9 cellular contexts compared by ENCODE assay signal in the genomic region with DNA sequence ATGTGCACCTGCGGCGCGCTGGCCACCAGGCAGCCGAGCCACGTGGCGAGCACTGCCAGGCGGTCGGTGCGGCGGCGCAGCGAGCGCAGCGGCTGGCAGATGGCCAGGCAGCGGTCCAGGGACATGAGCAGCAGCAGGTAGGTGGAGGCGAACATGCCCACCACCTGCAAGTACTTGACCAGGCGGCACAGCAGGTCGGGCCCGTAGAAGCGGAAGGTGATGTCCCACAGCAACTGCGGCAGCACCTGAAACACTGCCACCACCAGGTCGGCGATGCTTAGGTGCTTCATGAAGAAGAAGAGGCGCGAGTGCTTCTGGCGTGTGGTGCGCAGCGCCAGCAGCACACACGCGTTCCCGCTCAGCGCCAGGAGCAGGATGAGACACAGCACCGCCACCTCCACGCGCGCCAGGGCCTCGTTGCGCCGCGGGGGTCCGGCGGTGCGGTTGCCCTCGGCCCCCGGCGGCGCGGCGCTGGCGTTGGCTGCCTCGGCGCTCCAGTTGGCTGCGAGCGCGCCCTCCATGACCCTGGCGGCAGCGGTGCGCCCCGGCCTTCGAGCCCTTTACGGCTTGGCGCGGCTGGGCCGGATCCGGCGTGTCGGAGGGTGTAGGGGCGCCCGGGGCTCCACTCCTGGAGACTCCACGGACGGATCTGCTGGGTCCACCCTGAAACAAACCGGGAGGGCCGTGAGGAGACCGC. TPM values are rescaled to one million over a fixed set of nuclear protein-coding genes. Genes with fewer than 3 reads are reported as not detected.
DNase-seq lines count a peak whose midpoint lies in the region; ATAC-seq lines count a peak whose summit lies in the region.
"Had no signal": no experiment of that assay in that cellular context is flagged by ENCODE, and none has a peak within 500 bp of the region (broad histone marks: within the 10 kb centered on the region; RNA-seq: fewer than 3 reads in every experiment).

No MANE protein-coding gene starts in this region.

- H3K27ac Mint-ChIP-seq in activated CD4-positive, alpha-beta memory T cell treated with anti-CD3 and anti-CD28 coated beads, Interleukin-2, amount 10 ng/mL, durations not matched to agents 7 days and 5 days = no peak overlapping the region

- DNase-seq in DMS153 treated with DMSO at 0.1 percent for 48 hours (lab: John Stamatoyannopoulos, UW; ENCODE audit: unreplicated experiment) (peak; percentile 24), GM19238 (ENCODE audit: insufficient read length, low spot score) (peak; percentile 65), NCI-H1048 (lab: John Stamatoyannopoulos, UW) (no peak)
- peak; percentile 27 for DNase-seq in activated CD4-positive, alpha-beta memory T cell treated with anti-CD3 and anti-CD28 coated beads, Interleukin-2, amount 10 ng/mL, durations not matched to agents 7 days and 5 days

- peaks cover 22% of the 10 kb centered on the region for H3K27me3 ChIP-seq in thymus (ENCODE audit: control insufficient read depth, insufficient read depth)

- CTCF ChIA-PET in activated CD4-positive, alpha-beta memory T cell treated with anti-CD3 and anti-CD28 coated beads, Interleukin-2, amount 10 ng/mL, durations not matched to agents 7 days and 5 days (lab: Charles Lee) = interaction anchor here (2.8 kb wide), 1 partner anchor 26 kb away, joined by 8 read pairs; no protein-coding TSS in a partner anchor

- H3K27ac ChIP-seq in thymus (ENCODE audit: low read depth) = no peak overlapping the region

- H3K36me3 ChIP-seq in thymus (ENCODE audit: control insufficient read depth, insufficient read depth) = no peaks in the 10 kb centered on the region

- H3K4me3 Mint-ChIP-seq in activated CD4-positive, alpha-beta memory T cell treated with anti-CD3 and anti-CD28 coated beads, Interleukin-2, amount 10 ng/mL, durations not matched to agents 7 days and 5 days = no peak overlapping the region

- WGBS in thymus = 8% methylated on average over 74 of the region's 74 CpGs

- H3K9me3 ChIP-seq in iPS-18c (ENCODE audit: control insufficient read depth, insufficient read depth, low read length) = no peaks in the 10 kb centered on the region
- H3K9me3 ChIP-seq in thymus (ENCODE audit: control insufficient read depth) = no peaks in the 10 kb centered on the region

- no peaks in the 10 kb centered on the region for H3K36me3 Mint-ChIP-seq in activated CD4-positive, alpha-beta memory T cell treated with anti-CD3 and anti-CD28 coated beads, Interleukin-2, amount 10 ng/mL, durations not matched to agents 7 days and 5 days (ENCODE audit: low read depth)

- ATAC-seq in HG03175 (IDR thresholded peaks at IDR 0.05; ENCODE audit: unreplicated experiment) (peak; percentile 55), HG03039 (IDR thresholded peaks at IDR 0.05; ENCODE audit: unreplicated experiment) (no peak)

- peak overlapping the region; percentile 46 for H3K4me3 ChIP-seq in iPS-18c (ENCODE audit: insufficient read depth, low read depth, low read length)
- H3K4me3 ChIP-seq in thymus (ENCODE audit: low read length) = peak overlapping the region; percentile 2

- POLR2A ChIA-PET in activated CD4-positive, alpha-beta memory T cell treated with anti-CD3 and anti-CD28 coated beads, Interleukin-2, amount 10 ng/mL, durations not matched to agents 7 days and 5 days (lab: Charles Lee) = no interaction called here

- peaks cover 2% of the 10 kb centered on the region for H3K4me1 ChIP-seq in thymus (ENCODE audit: control insufficient read depth, insufficient read depth, low read length)

- peaks cover 16% of the 10 kb centered on the region for H3K4me1 Mint-ChIP-seq in activated CD4-positive, alpha-beta memory T cell treated with anti-CD3 and anti-CD28 coated beads, Interleukin-2, amount 10 ng/mL, durations not matched to agents 7 days and 5 days

- H3K27me3 Mint-ChIP-seq in activated CD4-positive, alpha-beta memory T cell treated with anti-CD3 and anti-CD28 coated beads, Interleukin-2, amount 10 ng/mL, durations not matched to agents 7 days and 5 days = peaks cover 53% of the 10 kb centered on the region

- H3K9me3 Mint-ChIP-seq in activated CD4-positive, alpha-beta memory T cell treated with anti-CD3 and anti-CD28 coated beads, Interleukin-2, amount 10 ng/mL, durations not matched to agents 7 days and 5 days = no peaks in the 10 kb centered on the region

RNA-seq across cellular contexts. Expression of gene OXTR, which starts 1.6 kb away (rescaled TPM):
- under 1 TPM; 0.35 to 0.73 TPM for total RNA-seq in activated CD4-positive, alpha-beta memory T cell treated with anti-CD3 and anti-CD28 coated beads, Interleukin-2, amount 10 ng/mL, durations not matched to agents 7 days and 5 days
- polyA plus RNA-seq in thymus = 1.3 TPM

RNA-seq across cellular contexts. Expression of gene CAV3, which starts 34.2 kb away (rescaled TPM):
- total RNA-seq in activated CD4-positive, alpha-beta memory T cell treated with anti-CD3 and anti-CD28 coated beads, Interleukin-2, amount 10 ng/mL, durations not matched to agents 7 days and 5 days = not detected
- 1.2 TPM for polyA plus RNA-seq in thymus
- total RNA-seq: M059J had no signal
